In the genomic region with DNA sequence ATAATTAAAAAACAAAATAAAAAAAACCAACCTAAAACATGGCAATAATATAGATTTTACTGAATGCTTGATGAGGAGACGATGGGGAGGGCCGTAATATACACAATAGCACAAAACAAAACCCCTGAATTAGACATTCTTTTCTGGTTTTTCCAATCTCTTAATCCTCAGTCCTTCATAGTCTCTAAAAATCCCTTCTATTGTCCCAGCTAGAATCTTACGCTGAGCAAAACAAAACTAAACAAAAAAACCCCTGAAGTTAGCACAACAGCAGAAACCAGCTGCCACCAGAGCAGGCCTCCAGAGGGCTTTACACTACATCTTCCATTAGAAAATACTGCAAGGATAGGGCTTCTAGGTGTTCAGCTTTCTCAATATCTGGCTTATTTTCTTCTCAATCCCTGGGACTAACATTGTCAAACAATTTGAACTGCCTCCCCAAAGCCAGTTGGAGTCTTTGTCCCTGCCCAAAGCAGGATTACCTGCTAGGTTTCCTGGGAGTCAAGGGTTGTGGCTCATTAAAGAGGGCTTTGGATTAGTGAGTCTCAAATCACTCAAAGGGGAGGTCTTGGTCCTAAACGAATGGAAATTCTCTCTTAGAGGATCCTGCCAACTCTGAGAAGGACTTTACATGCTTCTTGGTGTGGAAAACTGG, we compare ENCODE assay signal across 1 cellular context.
TF ChIP-seq lines count a peak whose summit lies in the region.

No MANE protein-coding gene starts in this region.

TF ChIP-seq in H1, 55 proteins besides CTCF, POLR2A, EP300 and RAD21:
- TF ChIP-seq, protein P1, sequence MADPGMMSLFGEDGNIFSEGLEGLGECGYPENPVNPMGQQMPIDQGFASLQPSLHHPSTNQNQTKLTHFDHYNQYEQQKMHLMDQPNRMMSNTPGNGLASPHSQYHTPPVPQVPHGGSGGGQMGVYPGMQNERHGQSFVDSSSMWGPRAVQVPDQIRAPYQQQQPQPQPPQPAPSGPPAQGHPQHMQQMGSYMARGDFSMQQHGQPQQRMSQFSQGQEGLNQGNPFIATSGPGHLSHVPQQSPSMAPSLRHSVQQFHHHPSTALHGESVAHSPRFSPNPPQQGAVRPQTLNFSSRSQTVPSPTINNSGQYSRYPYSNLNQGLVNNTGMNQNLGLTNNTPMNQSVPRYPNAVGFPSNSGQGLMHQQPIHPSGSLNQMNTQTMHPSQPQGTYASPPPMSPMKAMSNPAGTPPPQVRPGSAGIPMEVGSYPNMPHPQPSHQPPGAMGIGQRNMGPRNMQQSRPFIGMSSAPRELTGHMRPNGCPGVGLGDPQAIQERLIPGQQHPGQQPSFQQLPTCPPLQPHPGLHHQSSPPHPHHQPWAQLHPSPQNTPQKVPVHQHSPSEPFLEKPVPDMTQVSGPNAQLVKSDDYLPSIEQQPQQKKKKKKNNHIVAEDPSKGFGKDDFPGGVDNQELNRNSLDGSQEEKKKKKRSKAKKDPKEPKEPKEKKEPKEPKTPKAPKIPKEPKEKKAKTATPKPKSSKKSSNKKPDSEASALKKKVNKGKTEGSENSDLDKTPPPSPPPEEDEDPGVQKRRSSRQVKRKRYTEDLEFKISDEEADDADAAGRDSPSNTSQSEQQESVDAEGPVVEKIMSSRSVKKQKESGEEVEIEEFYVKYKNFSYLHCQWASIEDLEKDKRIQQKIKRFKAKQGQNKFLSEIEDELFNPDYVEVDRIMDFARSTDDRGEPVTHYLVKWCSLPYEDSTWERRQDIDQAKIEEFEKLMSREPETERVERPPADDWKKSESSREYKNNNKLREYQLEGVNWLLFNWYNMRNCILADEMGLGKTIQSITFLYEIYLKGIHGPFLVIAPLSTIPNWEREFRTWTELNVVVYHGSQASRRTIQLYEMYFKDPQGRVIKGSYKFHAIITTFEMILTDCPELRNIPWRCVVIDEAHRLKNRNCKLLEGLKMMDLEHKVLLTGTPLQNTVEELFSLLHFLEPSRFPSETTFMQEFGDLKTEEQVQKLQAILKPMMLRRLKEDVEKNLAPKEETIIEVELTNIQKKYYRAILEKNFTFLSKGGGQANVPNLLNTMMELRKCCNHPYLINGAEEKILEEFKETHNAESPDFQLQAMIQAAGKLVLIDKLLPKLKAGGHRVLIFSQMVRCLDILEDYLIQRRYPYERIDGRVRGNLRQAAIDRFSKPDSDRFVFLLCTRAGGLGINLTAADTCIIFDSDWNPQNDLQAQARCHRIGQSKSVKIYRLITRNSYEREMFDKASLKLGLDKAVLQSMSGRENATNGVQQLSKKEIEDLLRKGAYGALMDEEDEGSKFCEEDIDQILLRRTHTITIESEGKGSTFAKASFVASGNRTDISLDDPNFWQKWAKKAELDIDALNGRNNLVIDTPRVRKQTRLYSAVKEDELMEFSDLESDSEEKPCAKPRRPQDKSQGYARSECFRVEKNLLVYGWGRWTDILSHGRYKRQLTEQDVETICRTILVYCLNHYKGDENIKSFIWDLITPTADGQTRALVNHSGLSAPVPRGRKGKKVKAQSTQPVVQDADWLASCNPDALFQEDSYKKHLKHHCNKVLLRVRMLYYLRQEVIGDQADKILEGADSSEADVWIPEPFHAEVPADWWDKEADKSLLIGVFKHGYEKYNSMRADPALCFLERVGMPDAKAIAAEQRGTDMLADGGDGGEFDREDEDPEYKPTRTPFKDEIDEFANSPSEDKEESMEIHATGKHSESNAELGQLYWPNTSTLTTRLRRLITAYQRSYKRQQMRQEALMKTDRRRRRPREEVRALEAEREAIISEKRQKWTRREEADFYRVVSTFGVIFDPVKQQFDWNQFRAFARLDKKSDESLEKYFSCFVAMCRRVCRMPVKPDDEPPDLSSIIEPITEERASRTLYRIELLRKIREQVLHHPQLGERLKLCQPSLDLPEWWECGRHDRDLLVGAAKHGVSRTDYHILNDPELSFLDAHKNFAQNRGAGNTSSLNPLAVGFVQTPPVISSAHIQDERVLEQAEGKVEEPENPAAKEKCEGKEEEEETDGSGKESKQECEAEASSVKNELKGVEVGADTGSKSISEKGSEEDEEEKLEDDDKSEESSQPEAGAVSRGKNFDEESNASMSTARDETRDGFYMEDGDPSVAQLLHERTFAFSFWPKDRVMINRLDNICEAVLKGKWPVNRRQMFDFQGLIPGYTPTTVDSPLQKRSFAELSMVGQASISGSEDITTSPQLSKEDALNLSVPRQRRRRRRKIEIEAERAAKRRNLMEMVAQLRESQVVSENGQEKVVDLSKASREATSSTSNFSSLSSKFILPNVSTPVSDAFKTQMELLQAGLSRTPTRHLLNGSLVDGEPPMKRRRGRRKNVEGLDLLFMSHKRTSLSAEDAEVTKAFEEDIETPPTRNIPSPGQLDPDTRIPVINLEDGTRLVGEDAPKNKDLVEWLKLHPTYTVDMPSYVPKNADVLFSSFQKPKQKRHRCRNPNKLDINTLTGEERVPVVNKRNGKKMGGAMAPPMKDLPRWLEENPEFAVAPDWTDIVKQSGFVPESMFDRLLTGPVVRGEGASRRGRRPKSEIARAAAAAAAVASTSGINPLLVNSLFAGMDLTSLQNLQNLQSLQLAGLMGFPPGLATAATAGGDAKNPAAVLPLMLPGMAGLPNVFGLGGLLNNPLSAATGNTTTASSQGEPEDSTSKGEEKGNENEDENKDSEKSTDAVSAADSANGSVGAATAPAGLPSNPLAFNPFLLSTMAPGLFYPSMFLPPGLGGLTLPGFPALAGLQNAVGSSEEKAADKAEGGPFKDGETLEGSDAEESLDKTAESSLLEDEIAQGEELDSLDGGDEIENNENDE (IDR thresholded peaks at IDR 0.05; ENCODE audit: insufficient replicate concordance, low read length): no peak
- TF ChIP-seq SP1 (IDR thresholded peaks at IDR 0.05; ENCODE audit: low read depth, low read length) (no peak), CREB1 (IDR thresholded peaks at IDR 0.05) (no peak), SP2 (IDR thresholded peaks at IDR 0.05; ENCODE audit: low read length) (no peak), TAF7 (optimal IDR thresholded peaks at IDR 0.05; ENCODE audit: borderline replicate concordance, low read depth, low read length) (no peak), KDM5A (IDR thresholded peaks at IDR 0.05; ENCODE audit: low read length) (no peak)
